ENCODE assay signal across 33 cellular contexts in the genomic region with DNA sequence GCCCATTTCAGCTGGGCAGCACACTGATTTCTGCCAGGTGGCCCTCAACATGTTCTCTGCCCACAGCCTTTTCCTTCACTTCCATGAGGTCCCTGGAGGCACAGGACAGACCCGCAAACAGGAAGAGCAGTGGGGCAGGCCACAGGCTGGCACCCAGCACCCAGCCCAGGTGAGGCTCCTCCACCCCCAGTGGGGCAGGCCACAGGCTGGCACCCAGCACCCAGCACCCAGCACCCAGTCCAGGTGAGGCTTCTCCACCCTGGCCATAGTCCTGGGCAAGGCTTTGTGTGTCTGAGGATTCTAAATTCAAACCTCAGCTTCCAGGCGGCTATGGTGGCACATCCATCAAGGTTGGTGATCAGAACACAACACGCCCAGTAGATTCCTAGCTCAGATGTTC.
"Had no signal": no experiment of that assay in that cellular context is flagged by ENCODE, and none has a peak within 500 bp of the region (broad histone marks: within the 10 kb centered on the region; RNA-seq: fewer than 3 reads in every experiment).

No MANE protein-coding gene starts in this region.

- H3K4me3 Mint-ChIP-seq: activated CD4-positive, alpha-beta T cell treated with anti-CD3 and anti-CD28 coated beads, Interleukin-2, amount 10 ng/mL, durations not matched to agents 24 days and 14 days; activated CD8-positive, alpha-beta T cell treated with anti-CD3 and anti-CD28 coated beads, Interleukin-2, amount 10 ng/mL, durations not matched to agents 7 days and 5 days; activated naive CD4-positive, alpha-beta T cell treated with anti-CD3 and anti-CD28 coated beads, Interleukin-2, amount 10 ng/mL, durations not matched to agents 7 days and 5 days; activated naive CD8-positive, alpha-beta T cell; activated naive CD8-positive, alpha-beta T cell treated with anti-CD3 and anti-CD28 coated beads, Interleukin-2, amount 50 U/mL, for 24 hours; activated T-cell treated with anti-CD3 and anti-CD28 coated beads, Interleukin-2, amount 50 U/mL, for 24 hours; brain; T-helper 1 cell treated with Interleukin-12 subunit alpha and Interleukin-12 subunit beta and Interleukin-4 antibody, amounts not matched to agents 30 μg/mL and 1 μg/mL, for 36 hours; T-helper 2 cell treated with Interferon-gamma antibody and Interleukin-4, amounts not matched to agents 5 μg/mL and 100 μg/mL, for 36 hours had no signal

- H3K4me1 ChIP-seq: Peyer's patch, SJSA1 had no signal

- DNase-seq: activated CD4-positive, alpha-beta T cell treated with anti-CD3 and anti-CD28 coated beads, Interleukin-2, amount 10 ng/mL, durations not matched to agents 24 days and 14 days; activated CD4-positive, alpha-beta T cell treated with anti-CD3 and anti-CD28 coated beads, Interleukin-2, amount 50 U/mL, for 48 hours; activated CD8-positive, alpha-beta T cell treated with anti-CD3 and anti-CD28 coated beads, Interleukin-2, amount 10 ng/mL, durations not matched to agents 7 days and 5 days; activated naive CD4-positive, alpha-beta T cell treated with anti-CD3 and anti-CD28 coated beads, Interleukin-2, amount 10 ng/mL, durations not matched to agents 7 days and 5 days; activated naive CD8-positive, alpha-beta T cell treated with anti-CD3 and anti-CD28 coated beads, Interleukin-2, amount 50 U/mL, for 24 hours; activated T-cell treated with anti-CD3 and anti-CD28 coated beads, Interleukin-2, amount 50 U/mL, for 24 hours; anterior cingulate cortex; caudate nucleus; Kasumi-1; KBM-7; MG63; NCI-H1048; NCI-H1105 treated with DMSO at 0.1 percent for 48 hours; NCI-H146; NCI-H187; NCI-H2029 treated with DMSO at 0.1 percent for 48 hours; NCI-H2107; NCI-H2171; NCI-H510A; NCI-H526; NCI-H748 treated with DMSO at 0.1 percent for 48 hours; NK-92 treated with Interleukin-12 subunit alpha and Interleukin-12 subunit beta, amount 100 ng/mL, for 24 hours; PC-3; RPMI8226; SHP77 treated with DMSO at 0.1 percent for 48 hours; SK-N-SH had no signal

- H3K4me1 Mint-ChIP-seq: activated CD4-positive, alpha-beta T cell treated with anti-CD3 and anti-CD28 coated beads, Interleukin-2, amount 10 ng/mL, durations not matched to agents 24 days and 14 days; activated naive CD4-positive, alpha-beta T cell treated with anti-CD3 and anti-CD28 coated beads, Interleukin-2, amount 10 ng/mL, durations not matched to agents 7 days and 5 days; activated naive CD8-positive, alpha-beta T cell treated with anti-CD3 and anti-CD28 coated beads, Interleukin-2, amount 50 U/mL, for 24 hours had no signal

- H3K27ac ChIP-seq: Peyer's patch, SJSA1 had no signal

- H3K27me3 Mint-ChIP-seq: activated CD4-positive, alpha-beta T cell treated with anti-CD3 and anti-CD28 coated beads, Interleukin-2, amount 10 ng/mL, durations not matched to agents 24 days and 14 days had no signal

- H3K27me3 ChIP-seq: MG63, Peyer's patch, SJSA1 had no signal

- ATAC-seq: activated CD8-positive, alpha-beta T cell treated with anti-CD3 and anti-CD28 coated beads, Interleukin-2, amount 10 ng/mL, durations not matched to agents 7 days and 5 days; activated naive CD8-positive, alpha-beta T cell treated with anti-CD3 and anti-CD28 coated beads, Interleukin-2, amount 50 U/mL, for 24 hours; PC-3 had no signal

- H3K9ac ChIP-seq: SK-N-SH had no signal

- H3K27ac Mint-ChIP-seq: activated CD4-positive, alpha-beta T cell treated with anti-CD3 and anti-CD28 coated beads, Interleukin-2, amount 10 ng/mL, durations not matched to agents 24 days and 14 days; activated CD8-positive, alpha-beta T cell treated with anti-CD3 and anti-CD28 coated beads, Interleukin-2, amount 10 ng/mL, durations not matched to agents 7 days and 5 days; activated naive CD4-positive, alpha-beta T cell treated with anti-CD3 and anti-CD28 coated beads, Interleukin-2, amount 10 ng/mL, durations not matched to agents 7 days and 5 days; activated naive CD8-positive, alpha-beta T cell; activated naive CD8-positive, alpha-beta T cell treated with anti-CD3 and anti-CD28 coated beads, Interleukin-2, amount 50 U/mL, for 24 hours; activated T-cell treated with anti-CD3 and anti-CD28 coated beads, Interleukin-2, amount 50 U/mL, for 24 hours; activated T-helper 2 cell treated with anti-CD3 and anti-CD28 coated beads, Interferon-gamma antibody, Interleukin-2, Interleukin-4, amounts not matched to agents 10 μg/mL and 5 μg/mL and 100 μg/mL, durations not matched to agents 14 hours and 24 hours and 36 hours; brain; T-helper 1 cell treated with Interleukin-12 subunit alpha and Interleukin-12 subunit beta and Interleukin-4 antibody, amounts not matched to agents 30 μg/mL and 1 μg/mL, for 36 hours; T-helper 2 cell treated with Interferon-gamma antibody and Interleukin-4, amounts not matched to agents 5 μg/mL and 100 μg/mL, for 36 hours had no signal

- H3K36me3 Mint-ChIP-seq: activated naive CD4-positive, alpha-beta T cell treated with anti-CD3 and anti-CD28 coated beads, Interleukin-2, amount 10 ng/mL, durations not matched to agents 7 days and 5 days; activated naive CD8-positive, alpha-beta T cell; brain had no signal

- H3K4me2 ChIP-seq: SK-N-SH had no signal

- H3K9me3 ChIP-seq: MG63, Peyer's patch, SJSA1 had no signal

- H3K36me3 ChIP-seq: MG63, Peyer's patch, SJSA1 had no signal

- H3K9me3 Mint-ChIP-seq: activated CD4-positive, alpha-beta T cell treated with anti-CD3 and anti-CD28 coated beads, Interleukin-2, amount 10 ng/mL, durations not matched to agents 24 days and 14 days; activated naive CD4-positive, alpha-beta T cell treated with anti-CD3 and anti-CD28 coated beads, Interleukin-2, amount 10 ng/mL, durations not matched to agents 7 days and 5 days; activated naive CD8-positive, alpha-beta T cell treated with anti-CD3 and anti-CD28 coated beads, Interleukin-2, amount 50 U/mL, for 24 hours; activated T-cell treated with anti-CD3 and anti-CD28 coated beads, Interleukin-2, amount 50 U/mL, for 24 hours; activated T-helper 2 cell treated with anti-CD3 and anti-CD28 coated beads, Interferon-gamma antibody, Interleukin-2, Interleukin-4, amounts not matched to agents 10 μg/mL and 5 μg/mL and 100 μg/mL, durations not matched to agents 14 hours and 24 hours and 36 hours; brain; T-helper 1 cell treated with Interleukin-12 subunit alpha and Interleukin-12 subunit beta and Interleukin-4 antibody, amounts not matched to agents 30 μg/mL and 1 μg/mL, for 36 hours; T-helper 2 cell treated with Interferon-gamma antibody and Interleukin-4, amounts not matched to agents 5 μg/mL and 100 μg/mL, for 36 hours had no signal

- H3K4me3 ChIP-seq: MG63, Peyer's patch, SJSA1 had no signal
